Comparison of ENCODE assay signal across 9 cellular contexts in the genomic region with DNA sequence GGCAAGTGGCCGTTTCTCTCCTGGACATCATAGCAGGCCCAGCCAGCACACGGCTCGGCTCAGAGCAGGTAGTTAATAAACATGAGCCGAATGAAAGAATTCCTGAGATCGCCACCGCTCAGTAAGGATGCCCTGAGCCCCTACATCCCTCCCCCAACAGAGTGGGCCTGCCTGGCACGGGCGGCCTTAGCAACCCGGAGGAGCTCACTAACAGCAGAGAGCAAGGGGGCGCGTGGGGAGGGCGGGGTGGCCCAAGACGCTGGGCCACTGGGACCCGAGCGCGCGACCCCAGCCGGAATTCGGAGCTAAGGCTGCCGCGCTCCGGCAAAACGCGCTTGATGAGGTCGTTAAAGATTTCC. TPM values are rescaled to one million over a fixed set of nuclear protein-coding genes. Genes with fewer than 3 reads are reported as not detected.
A peak's percentile ranks its signal among the peaks of the same experiment; 100 is the strongest.
DNase-seq lines count a peak whose midpoint lies in the region; ATAC-seq and TF ChIP-seq lines count a peak whose summit lies in the region.
"Had no signal": no experiment of that assay in that cellular context is flagged by ENCODE, and none has a peak within 500 bp of the region (broad histone marks: within the 10 kb centered on the region; RNA-seq: fewer than 3 reads in every experiment).

No MANE protein-coding gene starts in this region.

- peak overlapping the region; percentile 8 for H3K4ac ChIP-seq in trophoblast cell (ENCODE audit: low read depth, low read length)

- H2BK120ac ChIP-seq in trophoblast cell (ENCODE audit: insufficient read depth, low read length, poor library complexity) = no peak overlapping the region

- DNase-seq in D341Med (ENCODE audit: low spot score) (peak; percentile 37), Peyer's patch (no peak), fibroblast of pulmonary artery (ENCODE audit: low read depth) (no peak), trophoblast cell (no peak), GF-D8 (lab: John Stamatoyannopoulos, UW) (no peak)
- DNase-seq: activated T-cell treated with anti-CD3 and anti-CD28 coated beads for 4 hours had no signal

- peak overlapping the region; percentile 18 for H2BK5ac ChIP-seq in trophoblast cell (ENCODE audit: low read depth, low read length, poor library complexity)

- peak overlapping the region; percentile 88 for H3K9ac ChIP-seq in trophoblast cell (ENCODE audit: low read length)

- peak overlapping the region; percentile 19 for H3K14ac ChIP-seq in trophoblast cell (ENCODE audit: low read length)

- peak overlapping the region; percentile 69 for H4K8ac ChIP-seq in trophoblast cell (ENCODE audit: low read depth, low read length)

- no peaks in the 10 kb centered on the region for H3K79me2 ChIP-seq in trophoblast cell (ENCODE audit: control insufficient read depth, insufficient read depth, low read length, poor library complexity)

- peak overlapping the region; percentile 7 for H4K91ac ChIP-seq in trophoblast cell (ENCODE audit: low read depth, low read length)

- TF ChIP-seq POLR2A in Peyer's patch (IDR thresholded peaks at IDR 0.05) = no peak

- H3K23ac ChIP-seq in trophoblast cell (ENCODE audit: low read length) = no peak overlapping the region

- H3K4me3 ChIP-seq in Peyer's patch (peak overlapping the region; percentile 42 to 80 (median 60)), fibroblast of pulmonary artery (replicated peaks; ENCODE audit: low read depth, low read length) (peak overlapping the region; percentile 68), trophoblast cell (ENCODE audit: low read depth, low read length) (peak overlapping the region; percentile 79)

- WGBS in trophoblast cell (ENCODE audit: extremely low coverage, insufficient coverage, insufficient read length) = no CpG with 5 or more reads among the region's 25 CpGs

- H3K9me3 ChIP-seq in Peyer's patch (no peaks in the 10 kb centered on the region), trophoblast cell (ENCODE audit: insufficient read depth, low read depth, low read length) (no peaks in the 10 kb centered on the region)

- H3K4me1 ChIP-seq in Peyer's patch (peaks cover 0 to 8% (median 0%) of the 10 kb centered on the region in 4 donors), trophoblast cell (ENCODE audit: control insufficient read depth in 1 of 2, insufficient read depth in 2 of 2, low read length in 2 of 2) (peaks cover 8 to 15% of the 10 kb centered on the region in 2 experiments)

- H3K18ac ChIP-seq in trophoblast cell (ENCODE audit: low read length) = peak overlapping the region; percentile 19

- H3K27ac ChIP-seq in Peyer's patch (peak overlapping the region; percentile 18 to 74 (median 32)), trophoblast cell (ENCODE audit: low read depth, low read length) (peak overlapping the region; percentile 62)

- H3K36me3 ChIP-seq in Peyer's patch = no peaks in the 10 kb centered on the region
- no peaks in the 10 kb centered on the region for H3K36me3 ChIP-seq in trophoblast cell (ENCODE audit: control insufficient read depth in 1 of 2, insufficient read depth in 2 of 2, low read length in 2 of 2)

- peak overlapping the region; percentile 80 for H2AFZ ChIP-seq in trophoblast cell (ENCODE audit: insufficient read depth, low read length, poor library complexity)

- H3K27me3 ChIP-seq in Peyer's patch = no peaks in the 10 kb centered on the region
- no peaks in the 10 kb centered on the region for H3K27me3 ChIP-seq in trophoblast cell (ENCODE audit: insufficient read depth, low read length)

- peaks cover 9% of the 10 kb centered on the region for H3K79me1 ChIP-seq in trophoblast cell (ENCODE audit: low read length)

- no peak overlapping the region for H2BK12ac ChIP-seq in trophoblast cell (ENCODE audit: low read length)

- H3K4me2 ChIP-seq in trophoblast cell (ENCODE audit: low read length) = peak overlapping the region; percentile 88

- H4K12ac ChIP-seq in trophoblast cell (ENCODE audit: low read depth, low read length) = peak overlapping the region; percentile 13

- ATAC-seq in HG02571 (IDR thresholded peaks at IDR 0.05; ENCODE audit: unreplicated experiment) (no peak), HG02798 (IDR thresholded peaks at IDR 0.05; ENCODE audit: poor library complexity, unreplicated experiment) (no peak), GM19397 (IDR thresholded peaks at IDR 0.05; ENCODE audit: unreplicated experiment) (no peak)

- no peak for TF ChIP-seq CTCF in Peyer's patch (IDR thresholded peaks at IDR 0.05)
- TF ChIP-seq CTCF in fibroblast of pulmonary artery (IDR thresholded peaks at IDR 0.05; ENCODE audit: low read length, missing control alignments) = no peak

- H2AK5ac ChIP-seq in trophoblast cell (ENCODE audit: low read length) = no peak overlapping the region

RNA-seq across cellular contexts. Expression of gene ENO4, which starts 0.4 kb away (rescaled TPM):
- not detected for total RNA-seq in Peyer's patch
- polyA plus RNA-seq in trophoblast cell (2013) = 0.11 and 0.21 TPM in 2 replicates
